In the genomic region with DNA sequence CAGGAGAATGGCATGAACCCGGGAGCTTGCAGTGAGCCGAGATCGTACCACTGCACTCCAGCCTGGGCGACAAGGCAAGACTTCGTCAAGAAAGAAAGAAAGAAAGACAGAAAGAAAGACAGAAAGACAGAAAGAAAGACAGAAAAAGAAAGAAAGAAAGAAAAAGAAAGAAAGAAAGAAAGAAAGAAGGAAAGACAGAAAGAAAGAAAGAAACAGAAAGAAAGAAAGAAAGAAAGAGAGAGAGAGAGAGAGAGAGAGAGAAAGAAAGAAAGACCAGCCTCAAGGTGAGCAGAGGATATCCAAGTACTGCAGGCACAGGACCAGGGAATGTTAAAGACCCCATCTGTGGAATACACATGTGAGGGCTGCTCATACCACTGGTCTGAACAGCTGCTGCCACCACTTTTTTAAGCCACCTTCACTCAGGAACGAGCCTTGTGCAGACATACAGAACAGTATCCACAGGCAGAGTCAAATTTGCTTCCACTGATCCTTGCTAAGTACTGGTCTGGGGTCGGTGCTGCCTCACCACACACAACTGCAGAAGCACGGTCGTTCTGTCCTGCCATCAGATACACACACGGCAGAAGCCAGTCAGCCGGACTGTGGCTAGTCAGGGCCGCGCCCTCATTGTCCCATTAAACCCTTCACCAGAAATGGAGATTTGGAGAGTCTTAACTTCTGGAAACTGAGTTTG, we compare ENCODE assay signal across 22 cellular contexts. TPM values are rescaled to one million over a fixed set of nuclear protein-coding genes. Genes with fewer than 3 reads are reported as not detected.
"Had no signal": no experiment of that assay in that cellular context is flagged by ENCODE, and none has a peak within 500 bp of the region (broad histone marks: within the 10 kb centered on the region; RNA-seq: fewer than 3 reads in every experiment).

No MANE protein-coding gene starts in this region.

- FAIRE-seq: endothelial cell of umbilical vein, keratinocyte had no signal

- H3K9me3 ChIP-seq: body of pancreas, esophagus squamous epithelium, SJCRH30, thyroid gland, uterus had no signal

- H3K4me3 ChIP-seq: body of pancreas, coronary artery, esophagus squamous epithelium, SJCRH30, thyroid gland, uterus had no signal

- H3K27ac Mint-ChIP-seq: activated CD8-positive, alpha-beta T cell treated with anti-CD3 and anti-CD28 coated beads for 36 hours; activated naive CD4-positive, alpha-beta T cell treated with anti-CD3 and anti-CD28 coated beads, Interleukin-2, amount 50 U/mL, for 24 hours; T-helper 2 cell treated with Interferon-gamma antibody and Interleukin-4, amounts not matched to agents 5 μg/mL and 100 μg/mL, for 36 hours had no signal

- H3K27me3 ChIP-seq: body of pancreas, esophagus squamous epithelium, SJCRH30, thyroid gland, uterus had no signal

- H3K9me3 Mint-ChIP-seq: activated CD8-positive, alpha-beta T cell treated with anti-CD3 and anti-CD28 coated beads for 36 hours; activated naive CD4-positive, alpha-beta T cell treated with anti-CD3 and anti-CD28 coated beads, Interleukin-2, amount 50 U/mL, for 24 hours; natural killer cell treated with Interleukin-12 subunit alpha and Interleukin-12 subunit beta and Interleukin-15 and Interleukin-18, amount 100 ng/mL, for 72 hours; T-helper 2 cell treated with Interferon-gamma antibody and Interleukin-4, amounts not matched to agents 5 μg/mL and 100 μg/mL, for 36 hours had no signal

- H3K27ac ChIP-seq: body of pancreas, coronary artery, esophagus squamous epithelium, SJCRH30, thyroid gland, uterus had no signal

- H3K4me3 Mint-ChIP-seq: activated CD8-positive, alpha-beta T cell treated with anti-CD3 and anti-CD28 coated beads for 36 hours; activated naive CD4-positive, alpha-beta T cell treated with anti-CD3 and anti-CD28 coated beads, Interleukin-2, amount 50 U/mL, for 24 hours; natural killer cell treated with Interleukin-12 subunit alpha and Interleukin-12 subunit beta and Interleukin-15 and Interleukin-18, amount 100 ng/mL, for 72 hours; T-helper 2 cell treated with Interferon-gamma antibody and Interleukin-4, amounts not matched to agents 5 μg/mL and 100 μg/mL, for 36 hours had no signal

- H3K4me1 ChIP-seq: uterus had no signal

- ATAC-seq: activated CD8-positive, alpha-beta T cell treated with anti-CD3 and anti-CD28 coated beads for 36 hours; body of pancreas; left lobe of liver; natural killer cell treated with Interleukin-12 subunit alpha and Interleukin-12 subunit beta and Interleukin-15 and Interleukin-18, amount 100 ng/mL, for 72 hours; right cardiac atrium had no signal

- H3K27me3 Mint-ChIP-seq: activated CD8-positive, alpha-beta T cell treated with anti-CD3 and anti-CD28 coated beads for 36 hours; activated naive CD4-positive, alpha-beta T cell treated with anti-CD3 and anti-CD28 coated beads, Interleukin-2, amount 50 U/mL, for 24 hours; natural killer cell treated with Interleukin-12 subunit alpha and Interleukin-12 subunit beta and Interleukin-15 and Interleukin-18, amount 100 ng/mL, for 72 hours had no signal

- DNase-seq: activated CD8-positive, alpha-beta T cell treated with anti-CD3 and anti-CD28 coated beads for 36 hours; activated effector memory CD4-positive, alpha-beta T cell treated with Interleukin-2 at 50 U/mL for 16 hours; amygdala; body of pancreas; caudate nucleus; effector CD4-positive, alpha-beta T cell; esophagus squamous epithelium; hippocampal formation; mammary epithelial cell; nucleus accumbens; thyroid gland; uterus had no signal

- H3K36me3 ChIP-seq: uterus had no signal

RNA-seq across cellular contexts. Expression of a gene that starts 24.5 kb away (rescaled TPM):
- total RNA-seq: endothelial cell of umbilical vein; esophagus squamous epithelium; fibroblast of villous mesenchyme; mammary epithelial cell; natural killer cell treated with Interleukin-12 subunit alpha and Interleukin-12 subunit beta and Interleukin-15 and Interleukin-18, amount 100 ng/mL, for 72 hours had no signal
- polyA plus RNA-seq: endothelial cell of umbilical vein, keratinocyte, mammary epithelial cell had no signal

RNA-seq across cellular contexts. Expression of a gene that starts 33.9 kb away (rescaled TPM):
- total RNA-seq: body of pancreas, fibroblast of villous mesenchyme, left lobe of liver, mammary epithelial cell, thyroid gland had no signal
- polyA plus RNA-seq: keratinocyte had no signal
